ENCODE assay signal across 8 cellular contexts in genomic region chr7:65239707-65240352, GRCh38.
DNase-seq lines count a peak whose midpoint lies in the region; ATAC-seq and TF ChIP-seq lines count a peak whose summit lies in the region.

No MANE protein-coding gene starts in this region.

- 0 to 5% methylated on average over 2 to 52 of the region's 52 CpGs for WGBS in endodermal cell (ENCODE audit: insufficient coverage in 1 of 2, insufficient read length in 1 of 2), 2 experiments

- no peaks in the 10 kb centered on the region for H3K79me2 ChIP-seq in PC-9 (ENCODE audit: low read depth)

- peaks cover 4% of the 10 kb centered on the region for H3K36me3 Mint-ChIP-seq in endodermal cell (ENCODE audit: low read depth)
- peaks cover 0 to 7% of the 10 kb centered on the region in 2 donors for H3K36me3 Mint-ChIP-seq in naive B cell

- CTCF ChIA-PET in PC-9 (lab: Charles Lee): no interaction called here

- intact Hi-C loops in PC-9 (cut with micrococcal nuclease; ENCODE audit: unreplicated experiment): no loop called here

- H3K9ac ChIP-seq in endodermal cell (ENCODE audit: extremely low read depth, low read length, poor library complexity, severe bottlenecking): peak overlapping the region; percentile 9

- H3K4me3 ChIP-seq in PC-9 (peak overlapping the region; percentile 42; the same call in 1 of the 2 replicates), endodermal cell (ENCODE audit: low read length) (peak overlapping the region; percentile 79)

- no peaks in the 10 kb centered on the region for H3K36me3 ChIP-seq in PC-9 (ENCODE audit: low read depth)
- no peaks in the 10 kb centered on the region for H3K36me3 ChIP-seq in endodermal cell (ENCODE audit: control insufficient read depth, insufficient read depth, low read length)

- H3K27me3 ChIP-seq in PC-9 (ENCODE audit: insufficient read depth, low read depth): peaks cover 17% of the 10 kb centered on the region
- no peaks in the 10 kb centered on the region for H3K27me3 ChIP-seq in endodermal cell (ENCODE audit: control insufficient read depth, insufficient read depth, low read length, poor library complexity, severe bottlenecking)

- POLR2A ChIA-PET in PC-9 (lab: Charles Lee; ENCODE audit: unreplicated experiment): no interaction called here

- H3K27me3 Mint-ChIP-seq in endodermal cell (ENCODE audit: insufficient read depth): peaks cover 23% of the 10 kb centered on the region
- peaks cover 15 to 75% (median 41%) of the 10 kb centered on the region in 3 donors for H3K27me3 Mint-ChIP-seq in naive B cell

- H3K4me1 ChIP-seq in PC-9 (replicated peaks; ENCODE audit: insufficient read depth): no peaks in the 10 kb centered on the region
- H3K4me1 ChIP-seq in endodermal cell (ENCODE audit: control insufficient read depth, insufficient read depth, low read length): peaks cover 2% of the 10 kb centered on the region

- H3K9me3 ChIP-seq in PC-9 (ENCODE audit: insufficient read depth, low read depth) (no peaks in the 10 kb centered on the region), endodermal cell (ENCODE audit: control insufficient read depth, low read length) (no peaks in the 10 kb centered on the region)

- peak overlapping the region; percentile 64 for H3K4me2 ChIP-seq in PC-9

- no peak overlapping the region for H3K27ac ChIP-seq in PC-9
- H3K27ac ChIP-seq in endodermal cell (ENCODE audit: low read depth, low read length): no peak overlapping the region

- no peaks in the 10 kb centered on the region for H3K9me2 ChIP-seq in PC-9 (ENCODE audit: insufficient read depth)

- H3K4me3 Mint-ChIP-seq in endodermal cell: peak overlapping the region; percentile 62
- peak overlapping the region in 7 of 8 donors; percentile 71 to 87 (median 78) for H3K4me3 Mint-ChIP-seq in naive B cell

- H4K20me1 ChIP-seq in PC-9 (ENCODE audit: insufficient read depth): no peaks in the 10 kb centered on the region

- BruUV-seq in PC-9 (replicated peaks; lab: Mats Ljungman, UMichigan): no TSS peak

- peak overlapping the region; percentile 69; the same call in 1 of the 2 replicates for H2AFZ ChIP-seq in PC-9

- in situ Hi-C loops in GM13976 (cut with MboI; ENCODE audit: low sequenced_read_pairs, unreplicated experiment): no loop called here

- H3K27ac Mint-ChIP-seq in endodermal cell (peak overlapping the region; percentile 74), naive B cell (peak overlapping the region in 1 of 6 donors; percentile 90)

- peak; percentile 75 for ATAC-seq in GM19438 (IDR thresholded peaks at IDR 0.05; ENCODE audit: low read depth, unreplicated experiment)
- no peak for ATAC-seq in naive B cell (ENCODE audit: low read depth in 2 of 2)
- ATAC-seq in HG02884 (IDR thresholded peaks at IDR 0.05; ENCODE audit: unreplicated experiment): no peak

- DNase-seq in PC-9 (peak in 1 of 2 experiments; percentile 19), endodermal cell (peak; percentile 94), naive B cell (no peak), amniotic stem cell (lab: John Stamatoyannopoulos, UW) (no peak), GM13976 (ENCODE audit: low spot score) (no peak)
- DNase-seq in activated CD4-positive, alpha-beta T cell treated with anti-CD3 and anti-CD28 coated beads, Interleukin-2, amount 50 U/mL, for 4 hours: no peak

- H3K4me1 Mint-ChIP-seq in endodermal cell (peaks cover 7% of the 10 kb centered on the region), naive B cell (peaks cover 0 to 9% (median 2%) of the 10 kb centered on the region in 3 donors)

- H3K9me3 Mint-ChIP-seq in endodermal cell (no peaks in the 10 kb centered on the region), naive B cell (peaks cover 0 to 3% (median 0%) of the 10 kb centered on the region in 7 donors)

- no peaks in the 10 kb centered on the region for H3F3A ChIP-seq in PC-9 (ENCODE audit: insufficient read depth, low read depth)

- TF ChIP-seq CTCF in PC-9 (conservative IDR thresholded peaks at IDR 0.05): no peak
- peak; percentile 52 for TF ChIP-seq CTCF in endodermal cell (conservative IDR thresholded peaks at IDR 0.05)
- no peak for TF ChIP-seq CTCF in GM13976 (IDR thresholded peaks at IDR 0.05; ENCODE audit: borderline replicate concordance, control extremely low read depth, extremely low read depth, insufficient read depth, missing control alignments)
